18 cellular contexts compared by ENCODE assay signal in genomic region chr5:142197098-142197497, GRCh38.
"Had no signal": no experiment of that assay in that cellular context is flagged by ENCODE, and none has a peak within 500 bp of the region (broad histone marks: within the 10 kb centered on the region; RNA-seq: fewer than 3 reads in every experiment).

No MANE protein-coding gene starts in this region.

- H3K9me3 ChIP-seq: prostate gland, right lobe of liver, SK-N-SH, spleen had no signal

- H3K4me1 Mint-ChIP-seq: activated B cell treated with CpG ODN at 0.5 μM for 24 hours; activated CD4-positive, alpha-beta T cell treated with anti-CD3 and anti-CD28 coated beads, Interleukin-2, amount 10 ng/mL, durations not matched to agents 7 days and 5 days; activated T-helper 17 cell treated with anti-CD3 and anti-CD28 coated beads, Interleukin-2, amount 50 U/mL, for 72 hours; naive thymus-derived CD4-positive, alpha-beta T cell had no signal

- H3K27ac Mint-ChIP-seq: activated B cell treated with CpG ODN at 0.5 μM for 24 hours; activated CD4-positive, alpha-beta T cell treated with anti-CD3 and anti-CD28 coated beads, Interleukin-2, amount 10 ng/mL, durations not matched to agents 7 days and 5 days; activated naive CD4-positive, alpha-beta T cell treated with anti-CD3 and anti-CD28 coated beads for 36 hours; activated T-helper 17 cell treated with anti-CD3 and anti-CD28 coated beads, Interleukin-2, amount 50 U/mL, for 72 hours; naive thymus-derived CD4-positive, alpha-beta T cell had no signal

- H3K4me3 Mint-ChIP-seq: activated B cell treated with CpG ODN at 0.5 μM for 24 hours; activated CD4-positive, alpha-beta T cell treated with anti-CD3 and anti-CD28 coated beads, Interleukin-2, amount 10 ng/mL, durations not matched to agents 7 days and 5 days; activated naive CD4-positive, alpha-beta T cell treated with anti-CD3 and anti-CD28 coated beads for 36 hours; activated T-helper 17 cell treated with anti-CD3 and anti-CD28 coated beads, Interleukin-2, amount 50 U/mL, for 72 hours; naive thymus-derived CD4-positive, alpha-beta T cell had no signal

- H3K9me3 Mint-ChIP-seq: activated B cell treated with CpG ODN at 0.5 μM for 24 hours; activated CD4-positive, alpha-beta T cell treated with anti-CD3 and anti-CD28 coated beads, Interleukin-2, amount 10 ng/mL, durations not matched to agents 7 days and 5 days; activated naive CD4-positive, alpha-beta T cell treated with anti-CD3 and anti-CD28 coated beads for 36 hours; activated T-helper 17 cell treated with anti-CD3 and anti-CD28 coated beads, Interleukin-2, amount 50 U/mL, for 72 hours; naive thymus-derived CD4-positive, alpha-beta T cell had no signal

- H3K27me3 ChIP-seq: right lobe of liver, spleen had no signal

- H3K36me3 Mint-ChIP-seq: naive thymus-derived CD4-positive, alpha-beta T cell had no signal

- H3K4me1 ChIP-seq: prostate gland, right lobe of liver had no signal

- H3K9ac ChIP-seq: SK-N-SH had no signal

- H3K4me2 ChIP-seq: SK-N-SH had no signal

- H3K4me3 ChIP-seq: coronary artery, prostate gland, right lobe of liver, spleen had no signal

- DNase-seq: activated B cell treated with CpG ODN at 0.5 μM for 24 hours; activated CD4-positive, alpha-beta T cell treated with anti-CD3 and anti-CD28 coated beads, Interleukin-2, amount 10 ng/mL, durations not matched to agents 7 days and 5 days; activated naive CD4-positive, alpha-beta T cell treated with anti-CD3 and anti-CD28 coated beads for 36 hours; activated T-cell treated with anti-CD3 and anti-CD28 coated beads for 4 hours; caudate nucleus; effector memory CD4-positive, alpha-beta T cell; naive thymus-derived CD4-positive, alpha-beta T cell; right lobe of liver; SK-N-SH; spleen; stimulated activated CD4-positive, alpha-beta T cell treated with anti-CD3 and anti-CD28 coated beads, Interleukin-2, amount 100 ng/mL, for 24 hours; stimulated activated naive CD4-positive, alpha-beta T cell; substantia nigra; T-helper 1 cell; trophoblast cell had no signal

- H3K27ac ChIP-seq: coronary artery, prostate gland, right lobe of liver, spleen had no signal

- H3K27me3 Mint-ChIP-seq: activated T-helper 17 cell treated with anti-CD3 and anti-CD28 coated beads, Interleukin-2, amount 50 U/mL, for 72 hours had no signal

- ATAC-seq: activated T-helper 17 cell treated with anti-CD3 and anti-CD28 coated beads, Interleukin-2, amount 50 U/mL, for 72 hours; naive thymus-derived CD4-positive, alpha-beta T cell had no signal

- H3K36me3 ChIP-seq: prostate gland, right lobe of liver, spleen had no signal
